Comparison of ENCODE assay signal across 11 cellular contexts in genomic region chr12:52155048-52155868, GRCh38. TPM values are rescaled to one million over a fixed set of nuclear protein-coding genes. Genes with fewer than 3 reads are reported as not detected.
DNase-seq lines count a peak whose midpoint lies in the region; ATAC-seq and TF ChIP-seq lines count a peak whose summit lies in the region.
"Had no signal": no experiment of that assay in that cellular context is flagged by ENCODE, and none has a peak within 500 bp of the region (broad histone marks: within the 10 kb centered on the region; RNA-seq: fewer than 3 reads in every experiment).

No MANE protein-coding gene starts in this region.

- no peaks in the 10 kb centered on the region for H3K4me1 Mint-ChIP-seq in endodermal cell

- BruUV-seq in PC-3 (replicated peaks; lab: Mats Ljungman, UMichigan) = no TSS peak

- H2AFZ ChIP-seq in PC-3 (ENCODE audit: low read length) = no peak overlapping the region

- ATAC-seq in PC-3 = peak; percentile 14; the same call in 1 of the 2 replicates
- ATAC-seq in HG03159 (IDR thresholded peaks at IDR 0.05; ENCODE audit: unreplicated experiment) = no peak
- no peak for ATAC-seq in HG03342 (IDR thresholded peaks at IDR 0.05; ENCODE audit: unreplicated experiment)

- H3K27me3 ChIP-seq in PC-3 (ENCODE audit: low read length) = no peaks in the 10 kb centered on the region
- no peaks in the 10 kb centered on the region for H3K27me3 ChIP-seq in endodermal cell (ENCODE audit: control insufficient read depth, insufficient read depth, low read length, poor library complexity, severe bottlenecking)
- H3K27me3 ChIP-seq: uterus had no signal

- no peaks in the 10 kb centered on the region for H3K9me2 ChIP-seq in PC-3 (replicated peaks; ENCODE audit: low read length)

- peaks cover 5% of the 10 kb centered on the region for H3F3A ChIP-seq in PC-3 (ENCODE audit: low read length, unreplicated experiment)

- no peaks in the 10 kb centered on the region for H4K20me1 ChIP-seq in PC-3 (ENCODE audit: low read length)

- intact Hi-C loops in PC-3 (cut with micrococcal nuclease) = no loop called here

- no peak overlapping the region for H3K4me3 ChIP-seq in PC-3 (ENCODE audit: low read length)
- no peak overlapping the region for H3K4me3 ChIP-seq in endodermal cell (ENCODE audit: low read length)
- no peak overlapping the region for H3K4me3 ChIP-seq in skin epidermis
- H3K4me3 ChIP-seq: uterus had no signal

- H3K36me3 Mint-ChIP-seq in endodermal cell (ENCODE audit: low read depth) = no peaks in the 10 kb centered on the region

- H3K9me3 ChIP-seq in PC-3 (ENCODE audit: low read length) = no peaks in the 10 kb centered on the region
- no peaks in the 10 kb centered on the region for H3K9me3 ChIP-seq in endodermal cell (ENCODE audit: control insufficient read depth, low read length)
- H3K9me3 ChIP-seq: uterus had no signal

- 68 to 80% methylated on average over 1 to 8 of the region's 8 CpGs for WGBS in endodermal cell (ENCODE audit: insufficient coverage in 1 of 2, insufficient read length in 1 of 2), 2 experiments

- H3K27ac ChIP-seq in PC-3 (ENCODE audit: low read length) (peak overlapping the region; percentile 54), endodermal cell (ENCODE audit: low read depth, low read length) (no peak overlapping the region), skin epidermis (peak overlapping the region in 20 of 21 experiments; percentile 8 to 99 (median 86))
- H3K27ac ChIP-seq: uterus had no signal

- TF ChIP-seq CTCF in PC-3 (conservative IDR thresholded peaks at IDR 0.05; ENCODE audit: low read depth, low read length) (no peak), endodermal cell (conservative IDR thresholded peaks at IDR 0.05) (no peak)

- H3K36me3 ChIP-seq in PC-3 (ENCODE audit: low read depth, low read length) (no peaks in the 10 kb centered on the region), endodermal cell (ENCODE audit: control insufficient read depth, insufficient read depth, low read length) (no peaks in the 10 kb centered on the region)
- H3K36me3 ChIP-seq: uterus had no signal

- POLR2A ChIA-PET in PC-3 (lab: Charles Lee; ENCODE audit: unreplicated experiment) = no interaction called here

- CTCF ChIA-PET in PC-3 (lab: Charles Lee) = interaction anchor here (0.6 to 1.2 kb wide), 7 partner anchors 8 to 826 kb away, joined by 3 to 5 read pairs (median 3); no protein-coding TSS in a partner anchor

- no peaks in the 10 kb centered on the region for H3K9me3 Mint-ChIP-seq in endodermal cell

- DNase-seq in activated CD4-positive, alpha-beta T cell treated with anti-CD3 and anti-CD28 coated beads for 1 hour = peak; percentile 18
- no peak for DNase-seq in activated CD4-positive, alpha-beta T cell treated with anti-CD3 and anti-CD28 coated beads, Interleukin-2, amount 50 U/mL, for 48 hours
- DNase-seq in PC-3 (peak; percentile 52), endodermal cell (peak; percentile 50), germinal center (ENCODE audit: low spot score) (no peak)
- DNase-seq: activated gamma-delta T cell, NCI-H1694 treated with DMSO at 0.1 percent for 48 hours, uterus had no signal

- H3K27me3 Mint-ChIP-seq in endodermal cell (ENCODE audit: insufficient read depth) = no peaks in the 10 kb centered on the region

- H3K9ac ChIP-seq in PC-3 (ENCODE audit: low read length) (peak overlapping the region; percentile 5; the same call in 1 of the 2 replicates), endodermal cell (ENCODE audit: extremely low read depth, low read length, poor library complexity, severe bottlenecking) (no peak overlapping the region)

- H3K4me1 ChIP-seq in PC-3 (ENCODE audit: insufficient read depth, low read length) (peaks cover 41% of the 10 kb centered on the region), endodermal cell (ENCODE audit: control insufficient read depth, insufficient read depth, low read length) (no peaks in the 10 kb centered on the region)
- H3K4me1 ChIP-seq: uterus had no signal

- H3K79me2 ChIP-seq in PC-3 (ENCODE audit: low read length) = no peaks in the 10 kb centered on the region

- no peak overlapping the region for H3K4me2 ChIP-seq in PC-3 (ENCODE audit: low read length)

- H3K27ac Mint-ChIP-seq in endodermal cell = no peak overlapping the region

- H3K4me3 Mint-ChIP-seq in endodermal cell = no peak overlapping the region

RNA-seq across cellular contexts. Expression of gene KRT80, which starts 36.6 kb away (rescaled TPM):
- total RNA-seq in PC-3 (2014; rRNA removed) = 19.8 and 30.1 TPM in 2 replicates
- under 1 TPM; 0.07 to 0.09 TPM for total RNA-seq in endodermal cell
- 0.11 TPM for polyA plus RNA-seq in endodermal cell (2013, experiment 1 of 2)
- polyA plus RNA-seq in endodermal cell (2013, experiment 2 of 2) = 0.08 TPM

Comparison
In these comparisons a context has a peak if more than half of its experiments do, and no peak if none do; other contexts are left out.
1. DNase-seq: peak in activated CD4-positive, alpha-beta T cell treated with anti-CD3 and anti-CD28 coated beads for 1 hour (single experiment), PC-3 (single experiment) and endodermal cell (single experiment); none in activated CD4-positive, alpha-beta T cell treated with anti-CD3 and anti-CD28 coated beads, Interleukin-2, amount 50 U/mL, for 48 hours (0 of 2) and germinal center (single experiment).
2. RNA of gene KRT80, which starts 36.6 kb away (total RNA-seq): 19.8 to 30.1 TPM in PC-3; 0.07 to 0.09 TPM in endodermal cell; every median in the first group is over 10 times any median in the second.